ENCODE assay signal across 2 cellular contexts in genomic region chr2:45577426-45577825, GRCh38.
TF ChIP-seq lines count a peak whose summit lies in the region.

No MANE protein-coding gene starts in this region.

TF ChIP-seq in SK-N-SH treated with all-trans-retinoic acid at 6 μM for 48 hours, 23 proteins besides CTCF, POLR2A, EP300 and RAD21:
- TF ChIP-seq ZFP30 (CRISPR knock-in tag; IDR thresholded peaks at IDR 0.05) (no peak), RARB (CRISPR knock-in tag; IDR thresholded peaks at IDR 0.05) (no peak), PPARA (CRISPR knock-in tag; IDR thresholded peaks at IDR 0.05; ENCODE audit: borderline replicate concordance) (no peak), ESRRG (CRISPR knock-in tag; IDR thresholded peaks at IDR 0.05) (no peak), TSHZ2 (CRISPR knock-in tag; IDR thresholded peaks at IDR 0.05) (no peak), SNAI2 (CRISPR knock-in tag; IDR thresholded peaks at IDR 0.05) (no peak), CSDC2 (CRISPR knock-in tag; IDR thresholded peaks at IDR 0.05) (no peak), ZNF8 (CRISPR knock-in tag; IDR thresholded peaks at IDR 0.05) (no peak), TCF4 (CRISPR knock-in tag; IDR thresholded peaks at IDR 0.05; ENCODE audit: borderline replicate concordance) (no peak), ISL1 (CRISPR knock-in tag; IDR thresholded peaks at IDR 0.05) (no peak), OSR1 (CRISPR knock-in tag; IDR thresholded peaks at IDR 0.05) (no peak)

TF ChIP-seq in SK-N-SH, 30 proteins besides CTCF, POLR2A, EP300 and RAD21:
- TF ChIP-seq YY1 (IDR thresholded peaks at IDR 0.05; ENCODE audit: low read depth) (no peak), TAF1 (IDR thresholded peaks at IDR 0.05; ENCODE audit: borderline replicate concordance, low read depth, low read length) (no peak), IRF3 (IDR thresholded peaks at IDR 0.05; ENCODE audit: low read depth, low read length) (no peak), JUND (IDR thresholded peaks at IDR 0.05) (no peak), MXI1 (IDR thresholded peaks at IDR 0.05; ENCODE audit: low read depth, low read length) (no peak), NRF1 (IDR thresholded peaks at IDR 0.05; ENCODE audit: low read depth, low read length) (no peak), FOXM1 (IDR thresholded peaks at IDR 0.05; ENCODE audit: low read depth) (no peak), GATA2 (CRISPR knock-in tag; IDR thresholded peaks at IDR 0.05) (no peak), RCOR1 (IDR thresholded peaks at IDR 0.05; ENCODE audit: low read length) (no peak), FOXJ3 (CRISPR knock-in tag; IDR thresholded peaks at IDR 0.05) (no peak), TCF12 (IDR thresholded peaks at IDR 0.05) (no peak), PBX3 (IDR thresholded peaks at IDR 0.05) (no peak), MEF2A (IDR thresholded peaks at IDR 0.05; ENCODE audit: borderline replicate concordance, low read depth) (no peak), SMC3 (IDR thresholded peaks at IDR 0.05; ENCODE audit: low read depth, low read length) (no peak), MAX (IDR thresholded peaks at IDR 0.05; ENCODE audit: low read depth) (no peak), REST (IDR thresholded peaks at IDR 0.05; ENCODE audit: low read depth, low read length) (no peak)
TF ChIP-seq in SK-N-SH: peak in this region for 0.
